In genomic region chr14:36217027-36217426, GRCh38 we compare ENCODE assay signal across 1 cellular context.
TF ChIP-seq lines count a peak whose summit lies in the region.

No MANE protein-coding gene starts in this region.

TF ChIP-seq in GM23338, 12 proteins besides CTCF, POLR2A, EP300 and RAD21 (continued from another document):
- TF ChIP-seq, protein P1, sequence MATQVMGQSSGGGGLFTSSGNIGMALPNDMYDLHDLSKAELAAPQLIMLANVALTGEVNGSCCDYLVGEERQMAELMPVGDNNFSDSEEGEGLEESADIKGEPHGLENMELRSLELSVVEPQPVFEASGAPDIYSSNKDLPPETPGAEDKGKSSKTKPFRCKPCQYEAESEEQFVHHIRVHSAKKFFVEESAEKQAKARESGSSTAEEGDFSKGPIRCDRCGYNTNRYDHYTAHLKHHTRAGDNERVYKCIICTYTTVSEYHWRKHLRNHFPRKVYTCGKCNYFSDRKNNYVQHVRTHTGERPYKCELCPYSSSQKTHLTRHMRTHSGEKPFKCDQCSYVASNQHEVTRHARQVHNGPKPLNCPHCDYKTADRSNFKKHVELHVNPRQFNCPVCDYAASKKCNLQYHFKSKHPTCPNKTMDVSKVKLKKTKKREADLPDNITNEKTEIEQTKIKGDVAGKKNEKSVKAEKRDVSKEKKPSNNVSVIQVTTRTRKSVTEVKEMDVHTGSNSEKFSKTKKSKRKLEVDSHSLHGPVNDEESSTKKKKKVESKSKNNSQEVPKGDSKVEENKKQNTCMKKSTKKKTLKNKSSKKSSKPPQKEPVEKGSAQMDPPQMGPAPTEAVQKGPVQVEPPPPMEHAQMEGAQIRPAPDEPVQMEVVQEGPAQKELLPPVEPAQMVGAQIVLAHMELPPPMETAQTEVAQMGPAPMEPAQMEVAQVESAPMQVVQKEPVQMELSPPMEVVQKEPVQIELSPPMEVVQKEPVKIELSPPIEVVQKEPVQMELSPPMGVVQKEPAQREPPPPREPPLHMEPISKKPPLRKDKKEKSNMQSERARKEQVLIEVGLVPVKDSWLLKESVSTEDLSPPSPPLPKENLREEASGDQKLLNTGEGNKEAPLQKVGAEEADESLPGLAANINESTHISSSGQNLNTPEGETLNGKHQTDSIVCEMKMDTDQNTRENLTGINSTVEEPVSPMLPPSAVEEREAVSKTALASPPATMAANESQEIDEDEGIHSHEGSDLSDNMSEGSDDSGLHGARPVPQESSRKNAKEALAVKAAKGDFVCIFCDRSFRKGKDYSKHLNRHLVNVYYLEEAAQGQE (IDR thresholded peaks at IDR 0.05; ENCODE audit: unreplicated experiment): no peak
- no peak for TF ChIP-seq CREB1 (CRISPR knock-in tag; IDR thresholded peaks at IDR 0.05; ENCODE audit: low read depth)
- TF ChIP-seq JUNB (IDR thresholded peaks at IDR 0.05; ENCODE audit: unreplicated experiment): no peak
- TF ChIP-seq EZH2 (IDR thresholded peaks at IDR 0.05; ENCODE audit: low read depth, unreplicated experiment): no peak
- TF ChIP-seq, protein P2, sequence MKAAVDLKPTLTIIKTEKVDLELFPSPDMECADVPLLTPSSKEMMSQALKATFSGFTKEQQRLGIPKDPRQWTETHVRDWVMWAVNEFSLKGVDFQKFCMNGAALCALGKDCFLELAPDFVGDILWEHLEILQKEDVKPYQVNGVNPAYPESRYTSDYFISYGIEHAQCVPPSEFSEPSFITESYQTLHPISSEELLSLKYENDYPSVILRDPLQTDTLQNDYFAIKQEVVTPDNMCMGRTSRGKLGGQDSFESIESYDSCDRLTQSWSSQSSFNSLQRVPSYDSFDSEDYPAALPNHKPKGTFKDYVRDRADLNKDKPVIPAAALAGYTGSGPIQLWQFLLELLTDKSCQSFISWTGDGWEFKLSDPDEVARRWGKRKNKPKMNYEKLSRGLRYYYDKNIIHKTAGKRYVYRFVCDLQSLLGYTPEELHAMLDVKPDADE (IDR thresholded peaks at IDR 0.05): no peak
- no peak for TF ChIP-seq EZH2phosphoT487 (IDR thresholded peaks at IDR 0.05; ENCODE audit: unreplicated experiment)
